ENCODE assay signal across 19 cellular contexts in the genomic region with DNA sequence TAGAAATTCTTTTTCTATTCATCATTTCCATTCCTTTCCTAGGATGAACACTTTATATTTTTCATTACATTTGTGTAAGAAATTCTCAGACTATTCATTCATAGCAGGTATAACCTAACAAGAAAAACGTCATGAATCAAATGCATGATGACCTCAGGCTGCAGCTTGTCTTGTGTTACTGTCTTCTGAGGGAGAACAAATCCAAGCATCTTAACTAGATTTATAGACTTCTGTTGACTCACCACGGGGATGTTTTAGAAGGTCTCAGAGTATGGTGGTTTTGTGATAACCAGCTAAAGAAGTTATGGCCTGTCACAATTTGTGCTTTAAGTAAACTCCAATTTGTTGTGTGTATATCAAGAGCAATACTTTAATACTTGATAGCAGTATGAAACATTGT.
DNase-seq lines count a peak whose midpoint lies in the region; ATAC-seq, FAIRE-seq and TF ChIP-seq lines count a peak whose summit lies in the region.
"Had no signal": no experiment of that assay in that cellular context is flagged by ENCODE, and none has a peak within 500 bp of the region (broad histone marks: within the 10 kb centered on the region; RNA-seq: fewer than 3 reads in every experiment).

No MANE protein-coding gene starts in this region.

- H3K9me3 ChIP-seq in OCI-LY7 (ENCODE audit: low read length) (no peaks in the 10 kb centered on the region), spleen (no peaks in the 10 kb centered on the region)

- no peak overlapping the region for H3K27ac ChIP-seq in OCI-LY7 (ENCODE audit: low read depth, low read length, poor library complexity, severe bottlenecking)
- H3K27ac ChIP-seq in spleen, result no peak overlapping the region
- H3K27ac ChIP-seq: C4-2B, PC-9 had no signal

- H3K4me1 ChIP-seq in OCI-LY7 (ENCODE audit: insufficient read depth, low read length, poor library complexity, severe bottlenecking) (no peaks in the 10 kb centered on the region), spleen (no peaks in the 10 kb centered on the region)

- H3K4me3 ChIP-seq in bronchial epithelial cell (ENCODE audit: low read depth, low read length) (no peak overlapping the region), OCI-LY7 (ENCODE audit: low read depth, low read length, poor library complexity, severe bottlenecking) (no peak overlapping the region), spleen (no peak overlapping the region)
- H3K4me3 ChIP-seq: GM23338, PC-9 had no signal

- BruUV-seq in OCI-LY7 (replicated peaks; lab: Mats Ljungman, UMichigan), result no TSS peak

- DNase-seq in D721Med (ENCODE audit: insufficient read length, low spot score) (no peak), MV-4-11 (lab: John Stamatoyannopoulos, UW) (peak; percentile 19), bronchial epithelial cell (ENCODE audit: low read depth) (peak; percentile 3), left kidney (ENCODE audit: low read depth, low spot score) (peak; percentile 65), dedifferentiated amniotic fluid mesenchymal stem cell (ENCODE audit: extremely low spot score) (no peak), OCI-LY7 (ENCODE audit: low spot score) (no peak), spleen (no peak)
- DNase-seq: CD8-positive, alpha-beta memory T cell; HCEC 1CT; NCI-H1694; NCI-H2081; NCI-H2171; NCI-H524 treated with DMSO at 0.1 percent for 48 hours; PC-9; RPMI8226; SHP77 had no signal

- intact Hi-C loops in OCI-LY7 (cut with micrococcal nuclease; ENCODE audit: unreplicated experiment) (no loop called here), spleen (cut with DNase I; ENCODE audit: low total_unique reads) (no loop called here)

- TF ChIP-seq CTCF in D721Med (IDR thresholded peaks at IDR 0.05; ENCODE audit: insufficient read depth, missing control alignments), result no peak
- no peak for TF ChIP-seq CTCF in bronchial epithelial cell (IDR thresholded peaks at IDR 0.05; ENCODE audit: insufficient read depth, low read length, severe bottlenecking)
- no peak for TF ChIP-seq CTCF in OCI-LY7 (conservative IDR thresholded peaks at IDR 0.05; ENCODE audit: low read length)
- TF ChIP-seq CTCF in spleen (IDR thresholded peaks at IDR 0.05 in 8 of 11, conservative IDR thresholded peaks at IDR 0.05 in 3 of 11), result no peak

- WGBS in spleen, 5 donors, result 53 to 71% (median 64%) methylated on average over 2 of the region's 2 CpGs

- no peaks in the 10 kb centered on the region for H3K9me2 ChIP-seq in OCI-LY7 (ENCODE audit: insufficient read depth, low read length)

- H2AFZ ChIP-seq in OCI-LY7 (ENCODE audit: low read length), result no peak overlapping the region
- H2AFZ ChIP-seq: GM23338, PC-9 had no signal

- H3K27me3 ChIP-seq in bronchial epithelial cell (ENCODE audit: control insufficient read depth, insufficient read depth, low read length) (no peaks in the 10 kb centered on the region), spleen (replicated peaks in 1 of 7) (no peaks in the 10 kb centered on the region)

- no peak for TF ChIP-seq POLR2A in spleen (IDR thresholded peaks at IDR 0.05)

- no peaks in the 10 kb centered on the region for H4K20me1 ChIP-seq in OCI-LY7 (ENCODE audit: insufficient read depth, low read length)

- no peaks in the 10 kb centered on the region for H3K79me2 ChIP-seq in OCI-LY7 (ENCODE audit: insufficient read depth, low read depth, low read length)

- peak; percentile 11 for FAIRE-seq in D721Med (lab: Jason Lieb, UNC)
- FAIRE-seq in bronchial epithelial cell (lab: Jason Lieb, UNC), result no peak

- CTCF ChIA-PET in OCI-LY7 (lab: Charles Lee; ENCODE audit: unreplicated experiment), result no interaction called here

- no peak for ATAC-seq in GM21576 (IDR thresholded peaks at IDR 0.05; ENCODE audit: unreplicated experiment)
- ATAC-seq: GM23338 had no signal

- H3K4me2 ChIP-seq in OCI-LY7 (ENCODE audit: low read length), result no peak overlapping the region
- H3K4me2 ChIP-seq: GM23338, PC-9 had no signal

- POLR2A ChIA-PET in OCI-LY7 (lab: Charles Lee), result interaction anchor here (0.5 to 1.5 kb wide), 3 partner anchors 20 to 846 kb away, joined by 3 to 4 read pairs (median 3); no protein-coding TSS in a partner anchor

- H3K36me3 ChIP-seq in bronchial epithelial cell (ENCODE audit: control insufficient read depth, insufficient read depth, low read length) (no peaks in the 10 kb centered on the region), OCI-LY7 (ENCODE audit: insufficient read depth, low read length) (no peaks in the 10 kb centered on the region), spleen (no peaks in the 10 kb centered on the region)

Comparison
In these comparisons a context has a peak if more than half of its experiments do, and no peak if none do; other contexts are left out.
1. DNase-seq: peak in MV-4-11 (single experiment), bronchial epithelial cell (single experiment) and left kidney (single experiment); none in D721Med (single experiment), dedifferentiated amniotic fluid mesenchymal stem cell (single experiment), OCI-LY7 (single experiment) and spleen (single experiment).